ENCODE assay signal across 2 cellular contexts in the genomic region with DNA sequence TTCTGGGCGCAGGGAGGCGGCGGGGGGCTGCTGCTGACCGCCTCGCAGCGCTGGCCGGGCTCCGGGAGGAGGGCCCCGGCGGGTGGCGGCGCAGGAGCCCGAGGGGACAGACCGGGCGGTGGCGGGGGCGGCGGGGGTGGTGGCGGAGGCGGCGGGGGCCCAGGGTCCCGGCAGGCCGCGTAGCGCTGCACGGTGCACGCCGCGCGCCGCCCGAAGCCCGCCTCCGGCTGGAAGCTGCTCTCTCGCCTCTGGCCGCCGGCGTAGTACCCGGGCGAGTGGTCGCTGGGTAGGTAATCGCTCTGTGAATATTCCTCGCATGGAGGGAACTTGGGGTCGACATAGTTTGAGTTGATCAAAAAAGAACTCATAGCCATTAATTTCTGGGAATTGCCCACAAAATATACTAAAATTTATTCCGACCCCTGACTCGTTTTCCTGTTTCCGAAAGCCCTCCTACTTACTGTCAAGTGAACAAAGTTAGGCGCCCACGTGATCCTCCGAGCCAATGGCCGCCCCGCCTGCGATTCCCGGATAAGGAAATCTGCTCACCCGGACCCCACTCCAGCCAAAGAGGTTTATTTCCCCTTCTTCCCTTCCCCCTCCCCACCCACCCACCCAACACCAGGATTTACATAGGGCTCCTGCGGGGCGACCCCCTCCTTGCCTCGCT.
TF ChIP-seq lines count a peak whose summit lies in the region.

Gene HOXB4, minus strand, starts transcription at position 405 of the 670 bp plus-strand sequence. Its CDS starts 31 bp downstream, at position 374.

TF ChIP-seq in liver, 16 proteins besides CTCF, POLR2A, EP300 and RAD21 (continued from another document):
- TF ChIP-seq NR2F2 (IDR thresholded peaks at IDR 0.05): no peak
- TF ChIP-seq FOXA2 (IDR thresholded peaks at IDR 0.05): no peak
- TF ChIP-seq, protein P1, sequence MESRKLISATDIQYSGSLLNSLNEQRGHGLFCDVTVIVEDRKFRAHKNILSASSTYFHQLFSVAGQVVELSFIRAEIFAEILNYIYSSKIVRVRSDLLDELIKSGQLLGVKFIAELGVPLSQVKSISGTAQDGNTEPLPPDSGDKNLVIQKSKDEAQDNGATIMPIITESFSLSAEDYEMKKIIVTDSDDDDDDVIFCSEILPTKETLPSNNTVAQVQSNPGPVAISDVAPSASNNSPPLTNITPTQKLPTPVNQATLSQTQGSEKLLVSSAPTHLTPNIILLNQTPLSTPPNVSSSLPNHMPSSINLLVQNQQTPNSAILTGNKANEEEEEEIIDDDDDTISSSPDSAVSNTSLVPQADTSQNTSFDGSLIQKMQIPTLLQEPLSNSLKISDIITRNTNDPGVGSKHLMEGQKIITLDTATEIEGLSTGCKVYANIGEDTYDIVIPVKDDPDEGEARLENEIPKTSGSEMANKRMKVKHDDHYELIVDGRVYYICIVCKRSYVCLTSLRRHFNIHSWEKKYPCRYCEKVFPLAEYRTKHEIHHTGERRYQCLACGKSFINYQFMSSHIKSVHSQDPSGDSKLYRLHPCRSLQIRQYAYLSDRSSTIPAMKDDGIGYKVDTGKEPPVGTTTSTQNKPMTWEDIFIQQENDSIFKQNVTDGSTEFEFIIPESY (IDR thresholded peaks at IDR 0.05): no peak
- TF ChIP-seq HNF4G (IDR thresholded peaks at IDR 0.05): no peak
- TF ChIP-seq, protein P2, sequence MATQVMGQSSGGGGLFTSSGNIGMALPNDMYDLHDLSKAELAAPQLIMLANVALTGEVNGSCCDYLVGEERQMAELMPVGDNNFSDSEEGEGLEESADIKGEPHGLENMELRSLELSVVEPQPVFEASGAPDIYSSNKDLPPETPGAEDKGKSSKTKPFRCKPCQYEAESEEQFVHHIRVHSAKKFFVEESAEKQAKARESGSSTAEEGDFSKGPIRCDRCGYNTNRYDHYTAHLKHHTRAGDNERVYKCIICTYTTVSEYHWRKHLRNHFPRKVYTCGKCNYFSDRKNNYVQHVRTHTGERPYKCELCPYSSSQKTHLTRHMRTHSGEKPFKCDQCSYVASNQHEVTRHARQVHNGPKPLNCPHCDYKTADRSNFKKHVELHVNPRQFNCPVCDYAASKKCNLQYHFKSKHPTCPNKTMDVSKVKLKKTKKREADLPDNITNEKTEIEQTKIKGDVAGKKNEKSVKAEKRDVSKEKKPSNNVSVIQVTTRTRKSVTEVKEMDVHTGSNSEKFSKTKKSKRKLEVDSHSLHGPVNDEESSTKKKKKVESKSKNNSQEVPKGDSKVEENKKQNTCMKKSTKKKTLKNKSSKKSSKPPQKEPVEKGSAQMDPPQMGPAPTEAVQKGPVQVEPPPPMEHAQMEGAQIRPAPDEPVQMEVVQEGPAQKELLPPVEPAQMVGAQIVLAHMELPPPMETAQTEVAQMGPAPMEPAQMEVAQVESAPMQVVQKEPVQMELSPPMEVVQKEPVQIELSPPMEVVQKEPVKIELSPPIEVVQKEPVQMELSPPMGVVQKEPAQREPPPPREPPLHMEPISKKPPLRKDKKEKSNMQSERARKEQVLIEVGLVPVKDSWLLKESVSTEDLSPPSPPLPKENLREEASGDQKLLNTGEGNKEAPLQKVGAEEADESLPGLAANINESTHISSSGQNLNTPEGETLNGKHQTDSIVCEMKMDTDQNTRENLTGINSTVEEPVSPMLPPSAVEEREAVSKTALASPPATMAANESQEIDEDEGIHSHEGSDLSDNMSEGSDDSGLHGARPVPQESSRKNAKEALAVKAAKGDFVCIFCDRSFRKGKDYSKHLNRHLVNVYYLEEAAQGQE (IDR thresholded peaks at IDR 0.05): no peak
- no peak for TF ChIP-seq RXRA (IDR thresholded peaks at IDR 0.05)
- no peak for TF ChIP-seq JUND (IDR thresholded peaks at IDR 0.05)
- no peak for TF ChIP-seq HNF4A (conservative IDR thresholded peaks at IDR 0.05)
- TF ChIP-seq EGR1 (IDR thresholded peaks at IDR 0.05; ENCODE audit: low read depth in 2 of 2): no peak
- no peak for TF ChIP-seq GABPA (IDR thresholded peaks at IDR 0.05 in 1 of 2, conservative IDR thresholded peaks at IDR 0.05 in 1 of 2)
- TF ChIP-seq YY1 (IDR thresholded peaks at IDR 0.05): no peak

TF ChIP-seq in HepG2, 621 proteins besides CTCF, POLR2A, EP300 and RAD21 (continued from another document):
- TF ChIP-seq, protein P3, sequence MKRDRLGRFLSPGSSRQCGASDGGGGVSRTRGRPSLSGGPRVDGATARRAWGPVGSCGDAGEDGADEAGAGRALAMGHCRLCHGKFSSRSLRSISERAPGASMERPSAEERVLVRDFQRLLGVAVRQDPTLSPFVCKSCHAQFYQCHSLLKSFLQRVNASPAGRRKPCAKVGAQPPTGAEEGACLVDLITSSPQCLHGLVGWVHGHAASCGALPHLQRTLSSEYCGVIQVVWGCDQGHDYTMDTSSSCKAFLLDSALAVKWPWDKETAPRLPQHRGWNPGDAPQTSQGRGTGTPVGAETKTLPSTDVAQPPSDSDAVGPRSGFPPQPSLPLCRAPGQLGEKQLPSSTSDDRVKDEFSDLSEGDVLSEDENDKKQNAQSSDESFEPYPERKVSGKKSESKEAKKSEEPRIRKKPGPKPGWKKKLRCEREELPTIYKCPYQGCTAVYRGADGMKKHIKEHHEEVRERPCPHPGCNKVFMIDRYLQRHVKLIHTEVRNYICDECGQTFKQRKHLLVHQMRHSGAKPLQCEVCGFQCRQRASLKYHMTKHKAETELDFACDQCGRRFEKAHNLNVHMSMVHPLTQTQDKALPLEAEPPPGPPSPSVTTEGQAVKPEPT (CRISPR knock-in tag; IDR thresholded peaks at IDR 0.05; ENCODE audit: low read depth): no peak
